Comparison of ENCODE assay signal across 9 cellular contexts in the genomic region with DNA sequence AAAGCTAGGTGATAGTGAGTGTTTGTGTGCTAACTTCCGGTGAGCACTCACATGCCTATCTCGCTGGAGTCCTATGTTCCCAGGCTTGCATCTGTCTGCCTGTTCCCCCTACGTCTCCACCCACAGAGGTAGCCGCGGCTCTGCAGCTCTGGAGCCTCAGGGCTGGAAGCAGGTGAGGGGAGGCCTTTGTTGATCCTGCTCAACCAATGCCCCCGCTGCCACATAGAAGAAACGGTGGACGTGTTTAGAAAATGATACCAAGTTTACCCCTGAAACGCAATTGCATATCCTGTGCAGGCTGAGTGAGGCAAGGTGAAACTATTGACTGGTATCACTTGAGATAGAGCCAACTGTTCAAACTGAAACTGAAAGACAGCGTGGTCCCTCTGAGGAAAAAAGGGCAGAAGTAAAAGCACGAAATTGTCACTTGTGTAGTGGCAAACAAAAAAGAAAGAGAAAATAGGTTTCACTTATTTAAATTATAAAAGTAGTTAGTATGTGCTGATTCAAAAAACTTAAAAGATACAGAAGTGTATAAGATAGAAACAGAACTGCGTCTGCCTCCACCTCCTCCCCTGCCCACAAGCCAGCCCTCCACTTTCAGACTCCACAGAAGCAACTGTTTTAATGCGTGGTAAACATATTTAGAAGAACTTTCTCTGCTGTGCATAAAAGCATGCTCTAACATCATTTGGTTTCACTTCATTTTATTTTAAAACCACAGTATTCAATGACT. TPM values are rescaled to one million over a fixed set of nuclear protein-coding genes. Genes with fewer than 3 reads are reported as not detected.
DNase-seq lines count a peak whose midpoint lies in the region; ATAC-seq, FAIRE-seq and TF ChIP-seq lines count a peak whose summit lies in the region.
"Had no signal": no experiment of that assay in that cellular context is flagged by ENCODE, and none has a peak within 500 bp of the region (broad histone marks: within the 10 kb centered on the region; RNA-seq: fewer than 3 reads in every experiment).

No MANE protein-coding gene starts in this region.

- H3K4me2 ChIP-seq in PC-9, result peak overlapping the region; percentile 55

- H3K36me3 Mint-ChIP-seq in activated naive CD4-positive, alpha-beta T cell treated with anti-CD3 and anti-CD28 coated beads, Interleukin-2, amount 50 U/mL, for 24 hours, result no peaks in the 10 kb centered on the region

- peak overlapping the region; percentile 65 for H3K27ac ChIP-seq in PC-9
- H3K27ac ChIP-seq in prostate gland, result peak overlapping the region; percentile 35 to 41
- H3K27ac ChIP-seq in adrenal gland, result peak overlapping the region in 1 of 5 donors; percentile 19

- no TSS peak for BruUV-seq in PC-9 (replicated peaks; lab: Mats Ljungman, UMichigan)

- H3K27ac Mint-ChIP-seq in activated naive CD4-positive, alpha-beta T cell treated with anti-CD3 and anti-CD28 coated beads, Interleukin-2, amount 50 U/mL, for 24 hours, result peak overlapping the region; percentile 99

- TF ChIP-seq POLR2A in prostate gland (IDR thresholded peaks at IDR 0.05) (no peak), adrenal gland (IDR thresholded peaks at IDR 0.05) (no peak)

- H3K27me3 Mint-ChIP-seq in activated naive CD4-positive, alpha-beta T cell treated with anti-CD3 and anti-CD28 coated beads, Interleukin-2, amount 50 U/mL, for 24 hours, result no peaks in the 10 kb centered on the region

- CTCF ChIA-PET in PC-9 (lab: Charles Lee), result no interaction called here

- intact Hi-C loops in PC-9 (cut with micrococcal nuclease; ENCODE audit: unreplicated experiment) (loop anchor here (1.0 kb wide), 1 partner anchor 38 kb away; a partner anchor contains a TSS), prostate gland (cut with DNase I) (no loop called here), adrenal gland (cut with DNase I) (no loop called here)

- H3K9me3 Mint-ChIP-seq in activated naive CD4-positive, alpha-beta T cell treated with anti-CD3 and anti-CD28 coated beads, Interleukin-2, amount 50 U/mL, for 24 hours, result no peaks in the 10 kb centered on the region

- 64% methylated on average over 13 of the region's 13 CpGs for WGBS in prostate gland
- WGBS in adrenal gland, 4 donors, result 58 to 63% (median 58%) methylated on average over 13 of the region's 13 CpGs

- H3K9me3 ChIP-seq in PC-9 (ENCODE audit: insufficient read depth, low read depth) (no peaks in the 10 kb centered on the region), prostate gland (no peaks in the 10 kb centered on the region), adrenal gland (replicated peaks in 1 of 3) (no peaks in the 10 kb centered on the region)

- peak; percentile 95 for ATAC-seq in HG03045 (IDR thresholded peaks at IDR 0.05; ENCODE audit: unreplicated experiment)

- no peaks in the 10 kb centered on the region for H3K79me2 ChIP-seq in PC-9 (ENCODE audit: low read depth)

- peak overlapping the region; percentile 70; the same call in 1 of the 2 replicates for H2AFZ ChIP-seq in PC-9

- H3K4me3 ChIP-seq in PC-9 (peak overlapping the region; percentile 38; the same call in 1 of the 2 replicates), prostate gland (peak overlapping the region; percentile 4 to 5), adrenal gland (no peak overlapping the region)

- POLR2A ChIA-PET in PC-9 (lab: Charles Lee; ENCODE audit: unreplicated experiment), result no interaction called here

- no peak for TF ChIP-seq CTCF in PC-9 (conservative IDR thresholded peaks at IDR 0.05)
- TF ChIP-seq CTCF in prostate gland (IDR thresholded peaks at IDR 0.05), result no peak
- no peak for TF ChIP-seq CTCF in adrenal gland (IDR thresholded peaks at IDR 0.05)

- H4K20me1 ChIP-seq in PC-9 (ENCODE audit: insufficient read depth), result no peaks in the 10 kb centered on the region

- peak overlapping the region; percentile 81 for H3K4me3 Mint-ChIP-seq in activated naive CD4-positive, alpha-beta T cell treated with anti-CD3 and anti-CD28 coated beads, Interleukin-2, amount 50 U/mL, for 24 hours

- H3K36me3 ChIP-seq in PC-9 (ENCODE audit: low read depth) (no peaks in the 10 kb centered on the region), prostate gland (no peaks in the 10 kb centered on the region), adrenal gland (replicated peaks in 1 of 2) (no peaks in the 10 kb centered on the region)

- FAIRE-seq in HTR-8/SVneo (lab: Jason Lieb, UNC), result no peak
- FAIRE-seq: A204.1 had no signal

- H3K27me3 ChIP-seq in PC-9 (ENCODE audit: insufficient read depth, low read depth) (no peaks in the 10 kb centered on the region), prostate gland (replicated peaks; ENCODE audit: insufficient read depth) (no peaks in the 10 kb centered on the region), adrenal gland (no peaks in the 10 kb centered on the region)

- H3K9me2 ChIP-seq in PC-9 (ENCODE audit: insufficient read depth), result no peaks in the 10 kb centered on the region

- peaks cover 42% of the 10 kb centered on the region for H3K4me1 Mint-ChIP-seq in activated naive CD4-positive, alpha-beta T cell treated with anti-CD3 and anti-CD28 coated beads, Interleukin-2, amount 50 U/mL, for 24 hours

- no peaks in the 10 kb centered on the region for H3F3A ChIP-seq in PC-9 (ENCODE audit: insufficient read depth, low read depth)

- H3K4me1 ChIP-seq in PC-9 (replicated peaks; ENCODE audit: insufficient read depth), result no peaks in the 10 kb centered on the region
- H3K4me1 ChIP-seq in prostate gland (replicated peaks), result no peaks in the 10 kb centered on the region
- H3K4me1 ChIP-seq in adrenal gland (replicated peaks in 1 of 2), result no peaks in the 10 kb centered on the region

- DNase-seq in NCI-H345 (lab: John Stamatoyannopoulos, UW) (peak; percentile 21), NCI-H345 treated with DMSO at 0.1 percent for 48 hours (lab: John Stamatoyannopoulos, UW; ENCODE audit: unreplicated experiment) (no peak), PC-9 (peak; percentile 35 to 63), prostate gland (ENCODE audit: low spot score) (peak; percentile 26), adrenal gland (no peak), HTR-8/SVneo (ENCODE audit: insufficient read length, low spot score) (no peak)

RNA-seq across cellular contexts. Expression of a gene that starts 38.6 kb away (rescaled TPM):
- total RNA-seq in PC-9 (2021), result 20.4 and 25.2 TPM in 2 replicates
- total RNA-seq in prostate gland, result 10 to 100 TPM; 53.3 to 80.2 TPM
- 10 to 100 TPM; 38.5 to 66.8 (median 49.2) TPM for total RNA-seq in adrenal gland
- 10 to 100 TPM; 26.2 to 38.8 (median 34.8) TPM for polyA plus RNA-seq in adrenal gland

Comparison
In these comparisons a context has a peak if more than half of its experiments do, and no peak if none do; other contexts are left out.
1. DNase-seq: peak in NCI-H345 (single experiment), PC-9 (2 of 2) and prostate gland (single experiment); none in NCI-H345 treated with DMSO at 0.1 percent for 48 hours (single experiment), adrenal gland (0 of 7) and HTR-8/SVneo (single experiment).
2. H3K4me3 ChIP-seq: peak in PC-9 (single experiment) and prostate gland (2 of 2); none in adrenal gland (0 of 4).